Comparison of ENCODE assay signal across 1 cellular context in the genomic region with DNA sequence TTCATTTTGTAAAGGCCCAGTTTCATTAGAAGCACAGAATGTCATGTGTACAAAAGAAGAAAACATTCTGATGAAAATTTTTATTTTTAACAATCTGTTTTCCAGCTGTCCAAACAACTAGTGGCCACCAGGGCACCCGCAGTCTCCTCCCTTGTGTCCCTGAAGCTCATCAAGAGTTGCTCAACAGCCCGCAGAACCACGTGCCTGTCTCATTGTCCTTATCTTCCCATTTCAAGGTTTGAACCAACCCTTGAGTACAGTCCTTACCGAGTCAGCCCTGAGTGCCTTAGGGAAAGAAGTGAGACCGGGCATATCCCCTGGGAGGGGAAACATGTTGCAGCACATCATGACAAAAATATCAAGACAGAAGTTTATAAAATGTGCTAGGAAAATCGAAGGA.
TF ChIP-seq lines count a peak whose summit lies in the region.

No MANE protein-coding gene starts in this region.

TF ChIP-seq in K562, 482 proteins besides CTCF, POLR2A, EP300 and RAD21 (continued from another document):
- TF ChIP-seq, protein P1, sequence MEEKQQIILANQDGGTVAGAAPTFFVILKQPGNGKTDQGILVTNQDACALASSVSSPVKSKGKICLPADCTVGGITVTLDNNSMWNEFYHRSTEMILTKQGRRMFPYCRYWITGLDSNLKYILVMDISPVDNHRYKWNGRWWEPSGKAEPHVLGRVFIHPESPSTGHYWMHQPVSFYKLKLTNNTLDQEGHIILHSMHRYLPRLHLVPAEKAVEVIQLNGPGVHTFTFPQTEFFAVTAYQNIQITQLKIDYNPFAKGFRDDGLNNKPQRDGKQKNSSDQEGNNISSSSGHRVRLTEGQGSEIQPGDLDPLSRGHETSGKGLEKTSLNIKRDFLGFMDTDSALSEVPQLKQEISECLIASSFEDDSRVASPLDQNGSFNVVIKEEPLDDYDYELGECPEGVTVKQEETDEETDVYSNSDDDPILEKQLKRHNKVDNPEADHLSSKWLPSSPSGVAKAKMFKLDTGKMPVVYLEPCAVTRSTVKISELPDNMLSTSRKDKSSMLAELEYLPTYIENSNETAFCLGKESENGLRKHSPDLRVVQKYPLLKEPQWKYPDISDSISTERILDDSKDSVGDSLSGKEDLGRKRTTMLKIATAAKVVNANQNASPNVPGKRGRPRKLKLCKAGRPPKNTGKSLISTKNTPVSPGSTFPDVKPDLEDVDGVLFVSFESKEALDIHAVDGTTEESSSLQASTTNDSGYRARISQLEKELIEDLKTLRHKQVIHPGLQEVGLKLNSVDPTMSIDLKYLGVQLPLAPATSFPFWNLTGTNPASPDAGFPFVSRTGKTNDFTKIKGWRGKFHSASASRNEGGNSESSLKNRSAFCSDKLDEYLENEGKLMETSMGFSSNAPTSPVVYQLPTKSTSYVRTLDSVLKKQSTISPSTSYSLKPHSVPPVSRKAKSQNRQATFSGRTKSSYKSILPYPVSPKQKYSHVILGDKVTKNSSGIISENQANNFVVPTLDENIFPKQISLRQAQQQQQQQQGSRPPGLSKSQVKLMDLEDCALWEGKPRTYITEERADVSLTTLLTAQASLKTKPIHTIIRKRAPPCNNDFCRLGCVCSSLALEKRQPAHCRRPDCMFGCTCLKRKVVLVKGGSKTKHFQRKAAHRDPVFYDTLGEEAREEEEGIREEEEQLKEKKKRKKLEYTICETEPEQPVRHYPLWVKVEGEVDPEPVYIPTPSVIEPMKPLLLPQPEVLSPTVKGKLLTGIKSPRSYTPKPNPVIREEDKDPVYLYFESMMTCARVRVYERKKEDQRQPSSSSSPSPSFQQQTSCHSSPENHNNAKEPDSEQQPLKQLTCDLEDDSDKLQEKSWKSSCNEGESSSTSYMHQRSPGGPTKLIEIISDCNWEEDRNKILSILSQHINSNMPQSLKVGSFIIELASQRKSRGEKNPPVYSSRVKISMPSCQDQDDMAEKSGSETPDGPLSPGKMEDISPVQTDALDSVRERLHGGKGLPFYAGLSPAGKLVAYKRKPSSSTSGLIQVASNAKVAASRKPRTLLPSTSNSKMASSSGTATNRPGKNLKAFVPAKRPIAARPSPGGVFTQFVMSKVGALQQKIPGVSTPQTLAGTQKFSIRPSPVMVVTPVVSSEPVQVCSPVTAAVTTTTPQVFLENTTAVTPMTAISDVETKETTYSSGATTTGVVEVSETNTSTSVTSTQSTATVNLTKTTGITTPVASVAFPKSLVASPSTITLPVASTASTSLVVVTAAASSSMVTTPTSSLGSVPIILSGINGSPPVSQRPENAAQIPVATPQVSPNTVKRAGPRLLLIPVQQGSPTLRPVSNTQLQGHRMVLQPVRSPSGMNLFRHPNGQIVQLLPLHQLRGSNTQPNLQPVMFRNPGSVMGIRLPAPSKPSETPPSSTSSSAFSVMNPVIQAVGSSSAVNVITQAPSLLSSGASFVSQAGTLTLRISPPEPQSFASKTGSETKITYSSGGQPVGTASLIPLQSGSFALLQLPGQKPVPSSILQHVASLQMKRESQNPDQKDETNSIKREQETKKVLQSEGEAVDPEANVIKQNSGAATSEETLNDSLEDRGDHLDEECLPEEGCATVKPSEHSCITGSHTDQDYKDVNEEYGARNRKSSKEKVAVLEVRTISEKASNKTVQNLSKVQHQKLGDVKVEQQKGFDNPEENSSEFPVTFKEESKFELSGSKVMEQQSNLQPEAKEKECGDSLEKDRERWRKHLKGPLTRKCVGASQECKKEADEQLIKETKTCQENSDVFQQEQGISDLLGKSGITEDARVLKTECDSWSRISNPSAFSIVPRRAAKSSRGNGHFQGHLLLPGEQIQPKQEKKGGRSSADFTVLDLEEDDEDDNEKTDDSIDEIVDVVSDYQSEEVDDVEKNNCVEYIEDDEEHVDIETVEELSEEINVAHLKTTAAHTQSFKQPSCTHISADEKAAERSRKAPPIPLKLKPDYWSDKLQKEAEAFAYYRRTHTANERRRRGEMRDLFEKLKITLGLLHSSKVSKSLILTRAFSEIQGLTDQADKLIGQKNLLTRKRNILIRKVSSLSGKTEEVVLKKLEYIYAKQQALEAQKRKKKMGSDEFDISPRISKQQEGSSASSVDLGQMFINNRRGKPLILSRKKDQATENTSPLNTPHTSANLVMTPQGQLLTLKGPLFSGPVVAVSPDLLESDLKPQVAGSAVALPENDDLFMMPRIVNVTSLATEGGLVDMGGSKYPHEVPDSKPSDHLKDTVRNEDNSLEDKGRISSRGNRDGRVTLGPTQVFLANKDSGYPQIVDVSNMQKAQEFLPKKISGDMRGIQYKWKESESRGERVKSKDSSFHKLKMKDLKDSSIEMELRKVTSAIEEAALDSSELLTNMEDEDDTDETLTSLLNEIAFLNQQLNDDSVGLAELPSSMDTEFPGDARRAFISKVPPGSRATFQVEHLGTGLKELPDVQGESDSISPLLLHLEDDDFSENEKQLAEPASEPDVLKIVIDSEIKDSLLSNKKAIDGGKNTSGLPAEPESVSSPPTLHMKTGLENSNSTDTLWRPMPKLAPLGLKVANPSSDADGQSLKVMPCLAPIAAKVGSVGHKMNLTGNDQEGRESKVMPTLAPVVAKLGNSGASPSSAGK (IDR thresholded peaks at IDR 0.05) = peak; percentile 74
- TF ChIP-seq SLC30A9 (CRISPR knock-in tag; IDR thresholded peaks at IDR 0.05) (no peak), MYC (IDR thresholded peaks at IDR 0.05; ENCODE audit: low read depth, low read length) (peak; percentile 54; the same call in 1 of the 2 replicates), MYC (CRISPR knock-in tag; IDR thresholded peaks at IDR 0.05; ENCODE audit: borderline replicate concordance, low read depth) (no peak), TRIM24 (IDR thresholded peaks at IDR 0.05) (peak in 1 of 2 experiments; percentile 33; a peak in 1 of 4 replicates), BHLHE40 (IDR thresholded peaks at IDR 0.05; ENCODE audit: low read length) (peak; percentile 85), IRF2 (CRISPR knock-in tag; IDR thresholded peaks at IDR 0.05) (no peak), JUND (IDR thresholded peaks at IDR 0.05; ENCODE audit: borderline replicate concordance, low read depth, low read length) (peak; percentile 14; the same call in 1 of the 2 replicates), JUND (tag; IDR thresholded peaks at IDR 0.05; ENCODE audit: borderline replicate concordance, low read depth, low read length) (no peak; the same call in 2 of the 3 replicates)
- TF ChIP-seq, protein P2, sequence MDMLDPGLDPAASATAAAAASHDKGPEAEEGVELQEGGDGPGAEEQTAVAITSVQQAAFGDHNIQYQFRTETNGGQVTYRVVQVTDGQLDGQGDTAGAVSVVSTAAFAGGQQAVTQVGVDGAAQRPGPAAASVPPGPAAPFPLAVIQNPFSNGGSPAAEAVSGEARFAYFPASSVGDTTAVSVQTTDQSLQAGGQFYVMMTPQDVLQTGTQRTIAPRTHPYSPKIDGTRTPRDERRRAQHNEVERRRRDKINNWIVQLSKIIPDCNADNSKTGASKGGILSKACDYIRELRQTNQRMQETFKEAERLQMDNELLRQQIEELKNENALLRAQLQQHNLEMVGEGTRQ (CRISPR knock-in tag; IDR thresholded peaks at IDR 0.05) = peak; percentile 80
- TF ChIP-seq, protein P3, sequence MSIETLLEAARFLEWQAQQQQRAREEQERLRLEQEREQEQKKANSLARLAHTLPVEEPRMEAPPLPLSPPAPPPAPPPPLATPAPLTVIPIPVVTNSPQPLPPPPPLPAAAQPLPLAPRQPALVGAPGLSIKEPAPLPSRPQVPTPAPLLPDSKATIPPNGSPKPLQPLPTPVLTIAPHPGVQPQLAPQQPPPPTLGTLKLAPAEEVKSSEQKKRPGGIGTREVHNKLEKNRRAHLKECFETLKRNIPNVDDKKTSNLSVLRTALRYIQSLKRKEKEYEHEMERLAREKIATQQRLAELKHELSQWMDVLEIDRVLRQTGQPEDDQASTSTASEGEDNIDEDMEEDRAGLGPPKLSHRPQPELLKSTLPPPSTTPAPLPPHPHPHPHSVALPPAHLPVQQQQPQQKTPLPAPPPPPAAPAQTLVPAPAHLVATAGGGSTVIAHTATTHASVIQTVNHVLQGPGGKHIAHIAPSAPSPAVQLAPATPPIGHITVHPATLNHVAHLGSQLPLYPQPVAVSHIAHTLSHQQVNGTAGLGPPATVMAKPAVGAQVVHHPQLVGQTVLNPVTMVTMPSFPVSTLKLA (conservative IDR thresholded peaks at IDR 0.05) = 0 out of 4 replicates have a peak, but pooled peaks of 1 of the 2 experiments have one; percentile 20
TF ChIP-seq in K562: peak in this region for 15.
